ENCODE assay signal across 1 cellular context in the genomic region with DNA sequence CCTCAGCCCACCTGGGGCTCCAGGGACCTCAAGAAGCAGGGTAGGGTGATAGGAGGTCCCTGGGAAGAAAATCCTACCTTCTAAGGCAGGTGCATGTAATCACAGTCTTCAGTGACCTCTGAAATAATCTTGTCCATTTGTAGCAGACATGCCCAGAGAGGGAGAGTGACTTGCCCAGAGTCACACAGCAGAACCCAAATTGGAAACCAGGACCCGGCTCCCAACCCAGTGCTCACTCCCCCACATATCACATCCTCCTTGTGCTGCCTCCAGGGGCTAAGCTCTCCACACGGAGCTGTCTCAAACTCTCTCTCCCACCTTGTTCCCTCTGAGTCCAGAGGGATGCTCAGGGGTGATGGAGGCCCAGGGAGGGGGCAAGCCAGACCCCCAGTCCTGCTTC.
TF ChIP-seq lines count a peak whose summit lies in the region.

No MANE protein-coding gene starts in this region.

TF ChIP-seq in K562, 482 proteins besides CTCF, POLR2A, EP300 and RAD21 (continued from another document):
- TF ChIP-seq YBX1 (IDR thresholded peaks at IDR 0.05) (no peak), ZNF384 (IDR thresholded peaks at IDR 0.05; ENCODE audit: low read depth, low read length) (no peak), PTBP1 (IDR thresholded peaks at IDR 0.05; ENCODE audit: low read depth, low read length) (peak; percentile 92), ZNF79 (CRISPR knock-in tag; IDR thresholded peaks at IDR 0.05; ENCODE audit: low read depth) (no peak), ZNF263 (CRISPR knock-in tag; IDR thresholded peaks at IDR 0.05; ENCODE audit: borderline replicate concordance) (no peak), ZBTB1 (CRISPR knock-in tag; IDR thresholded peaks at IDR 0.05; ENCODE audit: borderline replicate concordance, low read depth) (no peak), CHCHD3 (CRISPR knock-in tag; IDR thresholded peaks at IDR 0.05) (no peak), BRF1 (IDR thresholded peaks at IDR 0.05; ENCODE audit: borderline replicate concordance, extremely low read depth, insufficient read length) (no peak), ADNP (tag; IDR thresholded peaks at IDR 0.05) (peak; percentile 72; the same call in 1 of the 2 replicates), JUNB (CRISPR knock-in tag; conservative IDR thresholded peaks at IDR 0.05) (no peak), DEAF1 (CRISPR knock-in tag; IDR thresholded peaks at IDR 0.05) (no peak), BCOR (IDR thresholded peaks at IDR 0.05) (peak; percentile 97), ZBTB26 (CRISPR knock-in tag; IDR thresholded peaks at IDR 0.05) (no peak), ETV1 (tag; conservative IDR thresholded peaks at IDR 0.05; ENCODE audit: low read depth) (no peak), ZFP36 (IDR thresholded peaks at IDR 0.05; ENCODE audit: low read depth, low read length, partially characterized antibody) (peak; percentile 95), HMG20B (CRISPR knock-in tag; IDR thresholded peaks at IDR 0.05) (no peak), XRCC4 (IDR thresholded peaks at IDR 0.05; ENCODE audit: extremely low read depth, insufficient read depth, insufficient read length) (no peak), ZNF280B (CRISPR knock-in tag; IDR thresholded peaks at IDR 0.05) (no peak), E2F1 (CRISPR knock-in tag; IDR thresholded peaks at IDR 0.05) (no peak), CHD4 (IDR thresholded peaks at IDR 0.05; ENCODE audit: insufficient read depth, insufficient replicate concordance, low read depth, low read length, poor library complexity, severe bottlenecking) (peak; percentile 31), NFYB (IDR thresholded peaks at IDR 0.05; ENCODE audit: extremely low read depth, insufficient read length) (no peak)
- TF ChIP-seq, protein P1, sequence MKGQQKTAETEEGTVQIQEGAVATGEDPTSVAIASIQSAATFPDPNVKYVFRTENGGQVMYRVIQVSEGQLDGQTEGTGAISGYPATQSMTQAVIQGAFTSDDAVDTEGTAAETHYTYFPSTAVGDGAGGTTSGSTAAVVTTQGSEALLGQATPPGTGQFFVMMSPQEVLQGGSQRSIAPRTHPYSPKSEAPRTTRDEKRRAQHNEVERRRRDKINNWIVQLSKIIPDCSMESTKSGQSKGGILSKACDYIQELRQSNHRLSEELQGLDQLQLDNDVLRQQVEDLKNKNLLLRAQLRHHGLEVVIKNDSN (CRISPR knock-in tag; IDR thresholded peaks at IDR 0.05) = no peak
